1 cellular context compared by ENCODE assay signal in the genomic region with DNA sequence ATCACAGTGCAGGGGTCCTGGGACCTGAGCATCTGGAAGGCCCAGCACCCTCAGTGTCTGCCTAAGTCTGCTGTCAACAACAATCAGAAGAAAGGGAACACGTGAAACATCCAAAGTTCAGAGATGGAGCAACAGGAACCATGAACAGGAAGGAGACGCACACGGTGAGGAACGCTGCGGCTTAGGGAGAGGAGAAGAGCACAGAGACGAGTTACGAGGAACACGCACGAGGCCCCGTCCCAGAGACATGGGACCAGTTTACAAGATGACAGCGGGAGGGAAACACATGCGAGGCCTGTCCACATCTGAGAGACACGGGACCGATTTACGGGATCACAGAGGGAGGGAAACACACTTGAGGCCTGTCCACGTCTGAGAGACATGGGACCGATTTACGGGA.
TF ChIP-seq lines count a peak whose summit lies in the region.

No MANE protein-coding gene starts in this region.

TF ChIP-seq in IMR-90, 13 proteins besides CTCF, POLR2A, EP300 and RAD21 (continued from another document):
- no peak for TF ChIP-seq SMC3 (IDR thresholded peaks at IDR 0.05; ENCODE audit: low read depth, low read length)
